In the genomic region with DNA sequence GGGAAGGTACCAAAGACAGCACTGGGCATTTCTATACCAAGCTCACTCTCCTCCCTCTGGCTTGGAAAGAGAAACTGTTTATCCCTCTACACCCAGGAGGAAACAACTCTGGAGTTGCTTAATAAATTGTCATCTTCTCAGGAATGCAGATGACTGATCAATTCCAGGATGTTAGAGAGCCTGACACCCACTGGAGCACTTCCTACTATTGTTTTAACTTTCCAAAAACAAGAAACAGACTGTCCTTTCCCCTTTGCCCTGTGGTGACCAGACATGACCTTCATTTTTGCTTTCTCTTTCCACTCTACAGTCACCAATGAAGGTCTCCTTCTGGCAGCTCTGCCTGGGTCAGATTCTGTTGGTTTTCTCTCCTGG, we compare ENCODE assay signal across 13 cellular contexts. TPM values are rescaled to one million over a fixed set of nuclear protein-coding genes. Genes with fewer than 3 reads are reported as not detected.
A peak's percentile ranks its signal among the peaks of the same experiment; 100 is the strongest.
DNase-seq lines count a peak whose midpoint lies in the region; ATAC-seq, FAIRE-seq and TF ChIP-seq lines count a peak whose summit lies in the region.
"Had no signal": no experiment of that assay in that cellular context is flagged by ENCODE, and none has a peak within 500 bp of the region (broad histone marks: within the 10 kb centered on the region; RNA-seq: fewer than 3 reads in every experiment).

No MANE protein-coding gene starts in this region.

- H3K27ac ChIP-seq in liver (ENCODE audit: low read depth in 1 of 2, low read length in 2 of 2) (peak overlapping the region; percentile 55 to 63), HepG2 (ENCODE audit: extremely low read length, insufficient read depth, low read length) (no peak overlapping the region), dorsolateral prefrontal cortex (peak overlapping the region in 32 of 59 donors; percentile 1 to 78 (median 46)), aorta (ENCODE audit: low read depth in 1 of 2, low read length in 2 of 2) (no peak overlapping the region)
- H3K27ac ChIP-seq: BLaER1 had no signal

- H3K79me2 ChIP-seq in HepG2 (ENCODE audit: insufficient read depth, low read length), result no peaks in the 10 kb centered on the region

- intact Hi-C loops in HepG2 (cut with micrococcal nuclease; ENCODE audit: unreplicated experiment), result no loop called here
- intact Hi-C loops in dorsolateral prefrontal cortex (cut with DNase I), result no loop called here
- intact Hi-C loops in natural killer cell (cut with micrococcal nuclease), result no loop called here
- intact Hi-C loops in aorta (cut with DNase I), result no loop called here

- TF ChIP-seq CTCF in liver (IDR thresholded peaks at IDR 0.05; ENCODE audit: low read depth, low read length, missing input control), result no peak
- TF ChIP-seq CTCF in HepG2 (CRISPR knock-in tag; IDR thresholded peaks at IDR 0.05), result no peak
- no peak for TF ChIP-seq CTCF in dorsolateral prefrontal cortex (IDR thresholded peaks at IDR 0.05 in 54 of 56, conservative IDR thresholded peaks at IDR 0.05 in 2 of 56; ENCODE audit: low read depth in 1 of 56, partially characterized antibody in 56 of 56)
- TF ChIP-seq CTCF in natural killer cell (IDR thresholded peaks at IDR 0.05), result no peak

- H4K20me1 ChIP-seq in HepG2 (ENCODE audit: insufficient read depth, low read length), result no peaks in the 10 kb centered on the region
- H4K20me1 ChIP-seq: BLaER1 had no signal

- ATAC-seq in HepG2 (no peak), natural killer cell (peak; percentile 59 to 82 (median 73)), aorta (ENCODE audit: low FRiP score) (peak; percentile 79)

- no peaks in the 10 kb centered on the region for H3K27me3 ChIP-seq in liver (ENCODE audit: control insufficient read depth in 4 of 4, insufficient read depth in 4 of 4, low read length in 3 of 4)
- H3K27me3 ChIP-seq in HepG2 (ENCODE audit: control insufficient read depth in 1 of 2, insufficient read depth in 2 of 2, low read length in 2 of 2), result no peaks in the 10 kb centered on the region
- H3K27me3 ChIP-seq in dorsolateral prefrontal cortex, result peaks cover 0 to 5% (median 0%) of the 10 kb centered on the region in 45 donors
- H3K27me3 ChIP-seq in aorta (ENCODE audit: control insufficient read depth in 1 of 2, insufficient read depth in 2 of 2, low read length in 1 of 2), result no peaks in the 10 kb centered on the region
- H3K27me3 ChIP-seq in MG63, result no peaks in the 10 kb centered on the region
- H3K27me3 ChIP-seq: BLaER1 had no signal

- TF ChIP-seq POLR2A in HepG2 (IDR thresholded peaks at IDR 0.05; ENCODE audit: insufficient read depth in 1 of 2, low read depth in 2 of 2, low read length in 2 of 2), result no peak

- no TSS peak for BruUV-seq in HepG2 (replicated peaks; lab: Mats Ljungman, UMichigan)

- H3K4me1 ChIP-seq in liver (ENCODE audit: control insufficient read depth in 4 of 4, insufficient read depth in 4 of 4, low read length in 3 of 4), result peaks cover 0 to 8% (median 3%) of the 10 kb centered on the region in 4 donors
- no peaks in the 10 kb centered on the region for H3K4me1 ChIP-seq in HepG2 (ENCODE audit: insufficient read depth, low read length)
- no peaks in the 10 kb centered on the region for H3K4me1 ChIP-seq in aorta (ENCODE audit: control insufficient read depth in 1 of 2, insufficient read depth in 2 of 2, low read length in 2 of 2)

- peaks cover 30% of the 10 kb centered on the region for H3K36me3 Mint-ChIP-seq in natural killer cell
- H3K36me3 Mint-ChIP-seq: IgD-negative memory B cell had no signal

- in situ Hi-C loops in HepG2 (cut with HindIII; ENCODE audit: extremely low pct_ligation_motif_present, low pct_unique_long_range_greater_than_20kb), result no loop called here

- FAIRE-seq in HepG2 (lab: Jason Lieb, UNC), result no peak

- H3K4me3 Mint-ChIP-seq in natural killer cell, result peak overlapping the region; percentile 38
- H3K4me3 Mint-ChIP-seq: endodermal cell had no signal

- H3K9me3 ChIP-seq in liver (ENCODE audit: control insufficient read depth in 4 of 4, low read length in 3 of 4) (no peaks in the 10 kb centered on the region), HepG2 (ENCODE audit: low read length) (no peaks in the 10 kb centered on the region), aorta (ENCODE audit: control insufficient read depth, low read length) (no peaks in the 10 kb centered on the region), MG63 (no peaks in the 10 kb centered on the region)

- H3K9me3 Mint-ChIP-seq in natural killer cell, result peaks cover 10 to 12% of the 10 kb centered on the region in 2 donors

- no peaks in the 10 kb centered on the region for H3K27me3 Mint-ChIP-seq in natural killer cell (ENCODE audit: low read depth in 2 of 2)

- H3K9ac ChIP-seq in liver (ENCODE audit: low read depth in 1 of 2, low read length in 2 of 2) (no peak overlapping the region), HepG2 (ENCODE audit: insufficient read depth, low read depth, low read length) (no peak overlapping the region)
- H3K9ac ChIP-seq: BLaER1 had no signal

- H3K27ac Mint-ChIP-seq in natural killer cell, result peak overlapping the region; percentile 79 to 85
- H3K27ac Mint-ChIP-seq: endodermal cell had no signal

- H3K36me3 ChIP-seq in liver (ENCODE audit: control insufficient read depth in 4 of 4, insufficient read depth in 3 of 4, low read depth in 1 of 4, low read length in 3 of 4), result no peaks in the 10 kb centered on the region
- H3K36me3 ChIP-seq in HepG2 (replicated peaks in 1 of 2; ENCODE audit: control insufficient read depth in 1 of 2, insufficient read depth in 2 of 2, low read length in 2 of 2), result no peaks in the 10 kb centered on the region
- no peaks in the 10 kb centered on the region for H3K36me3 ChIP-seq in aorta (ENCODE audit: control insufficient read depth in 1 of 2, insufficient read depth in 2 of 2, low read length in 1 of 2)
- H3K36me3 ChIP-seq in MG63, result no peaks in the 10 kb centered on the region
- H3K36me3 ChIP-seq: BLaER1 had no signal

- H3K4me3 ChIP-seq in liver (ENCODE audit: low read depth in 1 of 3, low read length in 3 of 3), result no peak overlapping the region
- no peak overlapping the region for H3K4me3 ChIP-seq in HepG2 (replicated peaks in 1 of 3; ENCODE audit: insufficient read depth in 1 of 3, low read depth in 2 of 3, low read length in 3 of 3)
- H3K4me3 ChIP-seq in dorsolateral prefrontal cortex, result no peak overlapping the region
- H3K4me3 ChIP-seq in aorta (ENCODE audit: low read length in 2 of 2), result no peak overlapping the region
- no peak overlapping the region for H3K4me3 ChIP-seq in MG63
- H3K4me3 ChIP-seq: BLaER1 had no signal

- DNase-seq in HepG2 (ENCODE audit: low spot score) (no peak), dorsolateral prefrontal cortex (no peak), natural killer cell (no peak), aorta (no peak), NCI-H2107 treated with DMSO at 0.1 percent for 48 hours (lab: John Stamatoyannopoulos, UW; ENCODE audit: unreplicated experiment) (no peak), NCI-H2196 (lab: John Stamatoyannopoulos, UW; ENCODE audit: unreplicated experiment) (no peak), MG63 (no peak)
- DNase-seq: endodermal cell, NCI-H510A, occipital lobe had no signal

- no peak overlapping the region for H2AFZ ChIP-seq in HepG2 (ENCODE audit: low read length)

- no peak overlapping the region for H3K4me2 ChIP-seq in HepG2 (ENCODE audit: low read depth, low read length)
- H3K4me2 ChIP-seq: BLaER1 had no signal

- POLR2A ChIA-PET in HepG2 (lab: Yijun Ruan, JAX), result no interaction called here

- H3K4me1 Mint-ChIP-seq in natural killer cell, result peaks cover 21 to 33% of the 10 kb centered on the region in 2 donors
- H3K4me1 Mint-ChIP-seq: endodermal cell had no signal

- TF ChIP-seq RAD21 in liver (IDR thresholded peaks at IDR 0.05) (peak; percentile 33), HepG2 (CRISPR knock-in tag; IDR thresholded peaks at IDR 0.05) (no peak)

- CTCF ChIA-PET in HepG2 (lab: Yijun Ruan, JAX; ENCODE audit: low intra/inter-chr PET ratio, low total read pairs), result no interaction called here

- TF ChIP-seq EP300 in HepG2 (IDR thresholded peaks at IDR 0.05; ENCODE audit: low read depth in 2 of 2, low read length in 2 of 2) (no peak), HepG2 (CRISPR knock-in tag; IDR thresholded peaks at IDR 0.05; ENCODE audit: borderline replicate concordance) (no peak)

RNA-seq across cellular contexts. Expression of gene GIMAP4, which starts 19.6 kb away (rescaled TPM):
- total RNA-seq in liver (10 to 100 TPM; 15.6 to 21.3 TPM), HepG2 (2016; rRNA removed; fragmentation: Illumina TruSeq; extraction: Trizol) (not detected in 2 replicates), dorsolateral prefrontal cortex (10 to 100 TPM in 113 of 120 experiments, 1 to 10 TPM in 7; 7.2 to 40.3 (median 15.1) TPM), natural killer cell (100 to 1,000 TPM; 105 to 215 (median 124) TPM), aorta (10 to 100 TPM; 37.9 to 75.3 TPM)
- polyA plus RNA-seq in liver (10 to 100 TPM; 14.6 to 15.7 TPM), HepG2 (2011; rRNA removed) (not detected in 2 replicates), aorta (10 to 100 TPM in 1 of 2 donors, 1 to 10 TPM in 1; 3.2 to 29.3 TPM)
- total RNA-seq in HepG2 (2016; cell fraction: cytosol; rRNA removed; fragmentation: Illumina TruSeq; extraction: Trizol; ENCODE audit: low read depth), result not detected in 2 replicates
- not detected in 2 replicates for total RNA-seq in HepG2 (2016; cell fraction: insoluble cytoplasmic fraction; rRNA removed; fragmentation: Illumina TruSeq; extraction: Trizol)
- not detected in 2 replicates for total RNA-seq in HepG2 (2016; cell fraction: membrane; rRNA removed; fragmentation: Illumina TruSeq; extraction: Trizol)
- not detected in 2 replicates for total RNA-seq in HepG2 (2016; cell fraction: nucleus; rRNA removed; fragmentation: Illumina TruSeq; extraction: Trizol)
- polyA plus RNA-seq in HepG2 (2011; cell fraction: cytosol; rRNA removed), result not detected in 2 replicates
- polyA plus RNA-seq in HepG2 (2011; cell fraction: nucleus; rRNA removed), result not detected in 2 replicates
- not detected in 2 replicates for polyA plus RNA-seq in HepG2 (2012)
- polyA plus RNA-seq in HepG2 (2016; cell fraction: cytosol; fragmentation: Illumina TruSeq; extraction: Trizol; ENCODE audit: low read depth), result not detected in 2 replicates
- polyA plus RNA-seq in HepG2 (2016; cell fraction: insoluble cytoplasmic fraction; fragmentation: Illumina TruSeq; extraction: Trizol; ENCODE audit: low read depth), result not detected in 2 replicates
- not detected in 2 replicates for polyA plus RNA-seq in HepG2 (2016; cell fraction: membrane; fragmentation: Illumina TruSeq; extraction: Trizol; ENCODE audit: low read depth)
- not detected in 2 replicates for polyA plus RNA-seq in HepG2 (2016; cell fraction: nucleus; fragmentation: Illumina TruSeq; extraction: Trizol; ENCODE audit: insufficient read depth, low read depth)
- not detected in 2 replicates for polyA minus RNA-seq in HepG2 (2011; rRNA and poly(A)+ RNA removed; ENCODE audit: low replicate concordance)
- polyA minus RNA-seq in HepG2 (2011; cell fraction: cytosol; rRNA and poly(A)+ RNA removed), result not detected in 2 replicates
- not detected in 2 replicates for polyA minus RNA-seq in HepG2 (2011; cell fraction: nucleus; rRNA and poly(A)+ RNA removed)
- not detected in 2 replicates for total RNA-seq in MG63 (2014; rRNA removed; shearing (Covaris generic); ENCODE audit: low replicate concordance)

RNA-seq across cellular contexts. Expression of gene GIMAP6, which starts 45.4 kb away (rescaled TPM):
- total RNA-seq in liver (10 to 100 TPM; 15.0 to 17.5 TPM), HepG2 (2016; rRNA removed; fragmentation: Illumina TruSeq; extraction: Trizol) (not detected in 2 replicates), dorsolateral prefrontal cortex (10 to 100 TPM in 26 of 120 experiments, 1 to 10 TPM in 94; 3.1 to 19.7 (median 7.4) TPM), natural killer cell (100 to 1,000 TPM in 1 of 3 donors, 10 to 100 TPM in 2; 39.7 to 100 (median 51.9) TPM), aorta (10 to 100 TPM; 31.7 to 49.2 TPM)
- polyA plus RNA-seq in liver (1 to 10 TPM; 2.0 to 8.8 TPM), HepG2 (2011; rRNA removed) (not detected in 2 replicates), aorta (10 to 100 TPM in 1 of 2 donors, 1 to 10 TPM in 1; 3.0 to 10.3 TPM)
- total RNA-seq in HepG2 (2016; cell fraction: cytosol; rRNA removed; fragmentation: Illumina TruSeq; extraction: Trizol; ENCODE audit: low read depth), result not detected in 2 replicates
- total RNA-seq in HepG2 (2016; cell fraction: insoluble cytoplasmic fraction; rRNA removed; fragmentation: Illumina TruSeq; extraction: Trizol), result not detected in 2 replicates
- total RNA-seq in HepG2 (2016; cell fraction: membrane; rRNA removed; fragmentation: Illumina TruSeq; extraction: Trizol), result not detected in 2 replicates
- not detected in 2 replicates for total RNA-seq in HepG2 (2016; cell fraction: nucleus; rRNA removed; fragmentation: Illumina TruSeq; extraction: Trizol)
- not detected in 2 replicates for polyA plus RNA-seq in HepG2 (2011; cell fraction: cytosol; rRNA removed)
- not detected in 2 replicates for polyA plus RNA-seq in HepG2 (2011; cell fraction: nucleus; rRNA removed)
- polyA plus RNA-seq in HepG2 (2012), result not detected in 2 replicates
- not detected in 2 replicates for polyA plus RNA-seq in HepG2 (2016; cell fraction: cytosol; fragmentation: Illumina TruSeq; extraction: Trizol; ENCODE audit: low read depth)
- not detected in 2 replicates for polyA plus RNA-seq in HepG2 (2016; cell fraction: insoluble cytoplasmic fraction; fragmentation: Illumina TruSeq; extraction: Trizol; ENCODE audit: low read depth)
- not detected in 2 replicates for polyA plus RNA-seq in HepG2 (2016; cell fraction: membrane; fragmentation: Illumina TruSeq; extraction: Trizol; ENCODE audit: low read depth)
- polyA plus RNA-seq in HepG2 (2016; cell fraction: nucleus; fragmentation: Illumina TruSeq; extraction: Trizol; ENCODE audit: insufficient read depth, low read depth), result not detected in 2 replicates
- polyA minus RNA-seq in HepG2 (2011; rRNA and poly(A)+ RNA removed; ENCODE audit: low replicate concordance), result 0.19 TPM in 1 of 2 replicates, not detected in the other
- not detected in 2 replicates for polyA minus RNA-seq in HepG2 (2011; cell fraction: cytosol; rRNA and poly(A)+ RNA removed)
- not detected in 2 replicates for polyA minus RNA-seq in HepG2 (2011; cell fraction: nucleus; rRNA and poly(A)+ RNA removed)
- not detected in 2 replicates for total RNA-seq in MG63 (2014; rRNA removed; shearing (Covaris generic); ENCODE audit: low replicate concordance)
- total RNA-seq: endodermal cell had no signal

Comparison
In these comparisons a context has a peak if more than half of its experiments do, and no peak if none do; other contexts are left out.
1. H3K27ac ChIP-seq: peak in liver (2 of 2) and dorsolateral prefrontal cortex (32 of 59); none in HepG2 (single experiment) and aorta (0 of 2).